ENCODE assay signal across 1 cellular context in genomic region chr12:123160801-123161487, GRCh38.
TF ChIP-seq lines count a peak whose summit lies in the region.

No MANE protein-coding gene starts in this region.

TF ChIP-seq in IMR-90, 13 proteins besides CTCF, POLR2A, EP300 and RAD21 (continued from another document):
- TF ChIP-seq USF2 (IDR thresholded peaks at IDR 0.05; ENCODE audit: low read depth, low read length) (no peak), ELK1 (IDR thresholded peaks at IDR 0.05; ENCODE audit: borderline replicate concordance, low read depth, low read length) (no peak)
TF ChIP-seq in IMR-90: peak in this region for 0.
